Comparison of ENCODE assay signal across 4 cellular contexts in genomic region chr11:123765601-123766000, GRCh38. TPM values are rescaled to one million over a fixed set of nuclear protein-coding genes. Genes with fewer than 3 reads are reported as not detected.
"Had no signal": no experiment of that assay in that cellular context is flagged by ENCODE, and none has a peak within 500 bp of the region (broad histone marks: within the 10 kb centered on the region; RNA-seq: fewer than 3 reads in every experiment).

No MANE protein-coding gene starts in this region.

- ATAC-seq: GM12878 had no signal

- H3K4me3 ChIP-seq: GM12878 had no signal

- DNase-seq: GDM1, GF-D8 had no signal

RNA-seq across cellular contexts. Expression of gene OR6X1, which starts 11.3 kb away (rescaled TPM):
- total RNA-seq: G401, GM12878 had no signal
- polyA plus RNA-seq: GM12878 had no signal

RNA-seq across cellular contexts. Expression of gene OR6M1, which starts 40.5 kb away (rescaled TPM):
- total RNA-seq: G401, GM12878 had no signal
- polyA plus RNA-seq: GM12878 had no signal
